ENCODE assay signal across 24 cellular contexts in genomic region chr4:134952305-134952704, GRCh38.
"Had no signal": no experiment of that assay in that cellular context is flagged by ENCODE, and none has a peak within 500 bp of the region (broad histone marks: within the 10 kb centered on the region; RNA-seq: fewer than 3 reads in every experiment).

No MANE protein-coding gene starts in this region.

- H3K9me3 ChIP-seq: colonic mucosa, gastrocnemius medialis, mucosa of descending colon had no signal

- H3K27ac ChIP-seq: colonic mucosa, epithelial cell of prostate, esophagus squamous epithelium, gastrocnemius medialis, hepatocyte, left lung had no signal

- H3K4me1 ChIP-seq: colonic mucosa, esophagus squamous epithelium, gastrocnemius medialis, left lung had no signal

- ATAC-seq: effector memory CD8-positive, alpha-beta T cell; esophagus mucosa; gastrocnemius medialis; left cardiac atrium; left lung; left ventricle myocardium superior; mucosa of descending colon had no signal

- H3K4me3 ChIP-seq: colonic mucosa, esophagus squamous epithelium, gastrocnemius medialis, hepatocyte, left lung, mucosa of descending colon had no signal

- H3K27me3 ChIP-seq: colonic mucosa, esophagus squamous epithelium, gastrocnemius medialis, hepatocyte, left lung had no signal

- H3K36me3 ChIP-seq: colonic mucosa, esophagus squamous epithelium, gastrocnemius medialis, left lung had no signal

- DNase-seq: colonic mucosa; cortex of kidney; effector CD8-positive, alpha-beta T cell; effector memory CD8-positive, alpha-beta T cell; endodermal cell; erythroblast; esophagus squamous epithelium; foreskin fibroblast; foreskin melanocyte; gastrocnemius medialis; glutamatergic neuron; head of caudate nucleus; hypothalamus; immature natural killer cell; islet precursor cell; left cardiac atrium; left ventricle myocardium superior; mesenchymal stem cell; mucosa of descending colon; naive B cell had no signal
